In the genomic region with DNA sequence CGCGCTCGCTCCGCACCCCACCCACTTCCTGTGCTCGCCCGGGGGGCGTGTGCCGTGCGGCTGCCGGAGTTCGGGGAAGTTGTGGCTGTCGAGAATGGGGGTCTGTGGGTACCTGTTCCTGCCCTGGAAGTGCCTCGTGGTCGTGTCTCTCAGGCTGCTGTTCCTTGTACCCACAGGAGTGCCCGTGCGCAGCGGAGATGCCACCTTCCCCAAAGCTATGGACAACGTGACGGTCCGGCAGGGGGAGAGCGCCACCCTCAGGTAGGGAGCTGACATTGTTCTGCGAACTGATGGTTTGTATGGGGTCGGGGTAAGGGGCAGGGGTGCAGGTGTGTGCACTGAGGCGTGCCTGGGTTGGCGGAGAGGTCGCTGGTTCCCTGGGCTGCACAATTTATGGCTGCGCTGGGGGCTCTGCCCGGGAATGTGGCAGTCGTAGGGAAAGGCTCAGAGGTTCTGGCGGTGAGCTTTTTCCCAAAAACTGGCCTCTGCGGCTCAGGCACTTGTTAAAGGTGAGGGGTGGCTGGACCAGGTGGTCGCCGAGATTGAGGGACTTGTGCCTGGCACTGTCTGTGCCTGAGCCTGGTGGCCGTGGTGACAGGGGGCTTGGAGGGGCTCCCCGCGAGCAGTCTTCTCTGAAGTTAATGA, we compare ENCODE assay signal across 8 cellular contexts.
DNase-seq lines count a peak whose midpoint lies in the region; ATAC-seq and TF ChIP-seq lines count a peak whose summit lies in the region.
"Not testable (repeated sequence)": the region's sequence is repeated elsewhere in the genome, so short reads cannot be mapped to it uniquely, and the experiment has no call there.

No MANE protein-coding gene starts in this region.

- intact Hi-C loops in right cardiac atrium (cut with DNase I), result loop anchor here (5.0 to 10.0 kb wide), 5 partner anchors 113 to 216 kb away; no protein-coding TSS in a partner anchor

- H3K36me3 ChIP-seq in endodermal cell (ENCODE audit: control insufficient read depth, insufficient read depth, low read length), result not testable (repeated sequence)

- H3K9me3 Mint-ChIP-seq in endodermal cell, nephron progenitor cell: not testable (repeated sequence)

- not testable (repeated sequence) for H3K27ac ChIP-seq in endodermal cell (ENCODE audit: low read depth, low read length)
- H3K27ac ChIP-seq in right cardiac atrium (ENCODE audit: low read length), result peak overlapping the region; percentile 50
- H3K27ac ChIP-seq in temporal lobe (ENCODE audit: low read depth, low read length), result peak overlapping the region; percentile 27

- not testable (repeated sequence) for H3K4me1 Mint-ChIP-seq in endodermal cell
- H3K4me1 Mint-ChIP-seq in nephron progenitor cell, result peaks cover 18% of the 10 kb centered on the region

- H3K27ac Mint-ChIP-seq in endodermal cell, nephron progenitor cell: not testable (repeated sequence)

- not testable (repeated sequence) for H3K36me3 Mint-ChIP-seq in endodermal cell (ENCODE audit: low read depth); nephron progenitor cell (ENCODE audit: low read depth)

- peak; percentile 48 for DNase-seq in COLO668 (lab: John Stamatoyannopoulos, UW; ENCODE audit: unreplicated experiment)
- DNase-seq in NCI-H1417 (lab: John Stamatoyannopoulos, UW), result peak in 2 of 3 experiments; percentile 91 to 93
- peak; percentile 81 for DNase-seq in endodermal cell
- DNase-seq in right cardiac atrium, result not testable (repeated sequence)
- DNase-seq in nephron progenitor cell, result peak; percentile 62

- H3K27me3 ChIP-seq in endodermal cell (ENCODE audit: control insufficient read depth, insufficient read depth, low read length, poor library complexity, severe bottlenecking), result peaks cover 50% of the 10 kb centered on the region
- not testable (repeated sequence) for H3K27me3 ChIP-seq in right cardiac atrium (ENCODE audit: control insufficient read depth, insufficient read depth)

- H3K9ac ChIP-seq in endodermal cell (ENCODE audit: extremely low read depth, low read length, poor library complexity, severe bottlenecking), result not testable (repeated sequence)

- H3K4me3 Mint-ChIP-seq in endodermal cell (peak overlapping the region; percentile 72), nephron progenitor cell (peak overlapping the region; percentile 88)

- peaks cover 57% of the 10 kb centered on the region for H3K27me3 Mint-ChIP-seq in endodermal cell (ENCODE audit: insufficient read depth)
- H3K27me3 Mint-ChIP-seq in nephron progenitor cell (ENCODE audit: low read depth, poor library complexity), result peaks cover 88% of the 10 kb centered on the region

- H3K4me3 ChIP-seq in WI38 (ENCODE audit: low read depth, low read length) (peak overlapping the region; percentile 93), endodermal cell (ENCODE audit: low read length) (peak overlapping the region; percentile 88), right cardiac atrium (ENCODE audit: low read length) (peak overlapping the region; percentile 61)

- ATAC-seq in GM19463 (IDR thresholded peaks at IDR 0.05; ENCODE audit: unreplicated experiment), result peak; percentile 52
- ATAC-seq in right cardiac atrium, result peak; percentile 64 to 69

- not testable (repeated sequence) for H3K4me1 ChIP-seq in endodermal cell (ENCODE audit: control insufficient read depth, insufficient read depth, low read length); right cardiac atrium (ENCODE audit: control insufficient read depth, insufficient read depth, low read length)

- 16 to 33% methylated on average over 11 to 30 of the region's 36 CpGs for WGBS in endodermal cell (ENCODE audit: insufficient coverage in 1 of 2, insufficient read length in 1 of 2), 2 experiments
- 13% methylated on average over 34 of the region's 36 CpGs for WGBS in right cardiac atrium

- TF ChIP-seq CTCF in WI38 (IDR thresholded peaks at IDR 0.05; ENCODE audit: low read depth, low read length), result 0 out of 2 replicates have a peak, but pooled peaks have one; percentile 36
- TF ChIP-seq CTCF in endodermal cell (conservative IDR thresholded peaks at IDR 0.05), result peak; percentile 80
- TF ChIP-seq CTCF in nephron progenitor cell (IDR thresholded peaks at IDR 0.05), result peak; percentile 46

- H3K9me3 ChIP-seq in endodermal cell (ENCODE audit: control insufficient read depth, low read length); right cardiac atrium (ENCODE audit: control insufficient read depth, low read length): not testable (repeated sequence)
